Comparison of ENCODE assay signal across 15 cellular contexts in the genomic region with DNA sequence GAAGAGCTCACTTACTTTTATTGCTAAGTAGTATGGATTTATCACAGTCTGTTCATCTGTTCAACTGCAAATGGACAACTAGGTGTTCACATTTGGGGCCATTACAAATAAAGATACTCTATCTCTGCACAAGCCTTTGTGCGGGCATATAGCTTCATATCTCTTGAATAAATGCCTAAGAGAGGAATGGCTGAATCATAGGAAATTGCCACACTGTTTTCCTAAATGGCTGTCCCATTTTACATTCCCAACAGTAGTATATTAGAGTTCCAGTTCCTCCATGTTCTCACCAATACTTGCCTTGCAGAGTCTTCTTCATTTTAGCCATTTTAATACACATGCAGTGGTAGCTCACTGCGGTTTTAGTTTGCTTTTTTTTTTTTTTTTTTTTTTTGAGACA. TPM values are rescaled to one million over a fixed set of nuclear protein-coding genes. Genes with fewer than 3 reads are reported as not detected.
DNase-seq lines count a peak whose midpoint lies in the region; ATAC-seq and TF ChIP-seq lines count a peak whose summit lies in the region.
"Had no signal": no experiment of that assay in that cellular context is flagged by ENCODE, and none has a peak within 500 bp of the region (broad histone marks: within the 10 kb centered on the region; RNA-seq: fewer than 3 reads in every experiment).

No MANE protein-coding gene starts in this region.

- peaks cover 89% of the 10 kb centered on the region for H3K4me1 Mint-ChIP-seq in activated CD4-positive, alpha-beta T cell treated with anti-CD3 and anti-CD28 coated beads for 36 hours

- TF ChIP-seq CTCF in fibroblast of the aortic adventitia (IDR thresholded peaks at IDR 0.05; ENCODE audit: insufficient read depth, low read length): no peak

- no peak overlapping the region for H3K4me3 ChIP-seq in fibroblast of the aortic adventitia (ENCODE audit: low read depth, low read length)
- H3K4me3 ChIP-seq: BLaER1 treated with 17β-estradiol and CSF1 and Interleukin-3, amounts not matched to agents 10 nM and 100 nM; Peyer's patch had no signal

- no peak overlapping the region for H3K4me3 Mint-ChIP-seq in activated CD4-positive, alpha-beta T cell treated with anti-CD3 and anti-CD28 coated beads for 36 hours

- H3K36me3 Mint-ChIP-seq in activated CD4-positive, alpha-beta T cell treated with anti-CD3 and anti-CD28 coated beads for 36 hours (ENCODE audit: low read depth): peaks cover 52% of the 10 kb centered on the region

- no peak for ATAC-seq in activated CD4-positive, alpha-beta T cell treated with anti-CD3 and anti-CD28 coated beads for 36 hours

- peak overlapping the region; percentile 33 for H3K27ac Mint-ChIP-seq in activated CD4-positive, alpha-beta T cell treated with anti-CD3 and anti-CD28 coated beads for 36 hours

- intact Hi-C loops in activated CD4-positive, alpha-beta T cell treated with anti-CD3 and anti-CD28 coated beads for 36 hours (cut with DNase I, micrococcal nuclease): no loop called here

- H3K9me3 Mint-ChIP-seq in activated CD4-positive, alpha-beta T cell treated with anti-CD3 and anti-CD28 coated beads for 36 hours (ENCODE audit: low read depth): peaks cover 7% of the 10 kb centered on the region

- POLR2A ChIA-PET in activated CD4-positive, alpha-beta T cell treated with anti-CD3 and anti-CD28 coated beads for 36 hours (lab: Charles Lee): no interaction called here

- no peak for DNase-seq in activated CD4-positive, alpha-beta T cell treated with anti-CD3 and anti-CD28 coated beads for 36 hours
- DNase-seq in activated CD4-positive, alpha-beta T cell treated with anti-CD3 and anti-CD28 coated beads, Interleukin-2, amount 50 U/mL, for 48 hours: no peak
- peak; percentile 32 for DNase-seq in EH (ENCODE audit: low read depth)
- peak; percentile 57 for DNase-seq in amniotic epithelial cell (ENCODE audit: low read depth)
- DNase-seq in fibroblast of the aortic adventitia (ENCODE audit: low read depth): peak; percentile 40
- DNase-seq in inferior parietal cortex (ENCODE audit: extremely low spot score): no peak
- no peak for DNase-seq in NCI-H510A (lab: John Stamatoyannopoulos, UW)
- no peak for DNase-seq in SKM-1 treated with dmso at 0.1 percent for 144 hours (lab: John Stamatoyannopoulos, UW; ENCODE audit: unreplicated experiment)
- DNase-seq: 8988T, DMS 273 treated with DMSO at 0.1 percent for 48 hours, NCI-H1092, NCI-H446 treated with DMSO at 0.1 percent for 48 hours, NCI-H774 had no signal

- no peaks in the 10 kb centered on the region for H3K27me3 Mint-ChIP-seq in activated CD4-positive, alpha-beta T cell treated with anti-CD3 and anti-CD28 coated beads for 36 hours

- CTCF ChIA-PET in activated CD4-positive, alpha-beta T cell treated with anti-CD3 and anti-CD28 coated beads for 36 hours (lab: Charles Lee): interaction anchor here (0.8 to 1.2 kb wide), 3 partner anchors 56 to 120 kb away, joined by 3 to 4 read pairs (median 4); no protein-coding TSS in a partner anchor

RNA-seq across cellular contexts. Expression of a gene that starts 20.5 kb away (rescaled TPM):
- total RNA-seq in activated CD4-positive, alpha-beta T cell treated with anti-CD3 and anti-CD28 coated beads for 36 hours: 100 to 1,000 TPM; 110 to 127 TPM
- total RNA-seq in fibroblast of the aortic adventitia (ENCODE audit: low replicate concordance): 97.7 and 113 TPM in 2 replicates

RNA-seq across cellular contexts. Expression of a gene that starts 44.7 kb away (rescaled TPM):
- total RNA-seq in activated CD4-positive, alpha-beta T cell treated with anti-CD3 and anti-CD28 coated beads for 36 hours: 10 to 100 TPM in 1 of 2 experiments, 1 to 10 TPM in 1; 9.8 to 10.4 TPM
- total RNA-seq in fibroblast of the aortic adventitia (ENCODE audit: low replicate concordance): 3.3 TPM in 2 replicates

Comparison
In these comparisons a context has a peak if more than half of its experiments do, and no peak if none do; other contexts are left out.
1. DNase-seq: peak in EH (single experiment), amniotic epithelial cell (single experiment) and fibroblast of the aortic adventitia (single experiment); none in activated CD4-positive, alpha-beta T cell treated with anti-CD3 and anti-CD28 coated beads for 36 hours (single experiment), activated CD4-positive, alpha-beta T cell treated with anti-CD3 and anti-CD28 coated beads, Interleukin-2, amount 50 U/mL, for 48 hours (0 of 2), inferior parietal cortex (single experiment), NCI-H510A (single experiment) and SKM-1 treated with dmso at 0.1 percent for 144 hours (single experiment).